ENCODE assay signal across 8 cellular contexts in the genomic region with DNA sequence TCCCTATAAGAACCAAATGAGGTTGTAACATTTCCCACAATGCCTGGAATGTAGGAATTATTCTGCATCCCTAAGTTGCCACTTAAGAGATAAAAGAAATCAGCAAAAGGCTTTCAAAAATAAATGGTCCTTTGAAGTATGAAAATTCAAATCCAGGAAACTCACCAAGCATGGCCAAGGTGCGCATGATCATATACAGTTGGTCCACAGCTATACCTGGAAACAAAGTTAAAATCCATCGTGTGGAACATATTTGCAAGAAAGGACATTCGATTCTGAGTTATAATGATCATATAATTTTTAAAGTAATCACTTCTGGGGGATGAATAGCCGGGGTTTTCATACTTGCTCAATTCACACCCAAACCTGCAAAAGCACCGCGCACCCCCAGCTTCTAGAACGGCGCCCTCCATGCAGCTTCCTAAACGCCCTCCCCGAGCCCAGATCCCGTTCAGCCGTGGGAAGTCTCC. TPM values are rescaled to one million over a fixed set of nuclear protein-coding genes. Genes with fewer than 3 reads are reported as not detected.
DNase-seq lines count a peak whose midpoint lies in the region; ATAC-seq and TF ChIP-seq lines count a peak whose summit lies in the region.

No MANE protein-coding gene starts in this region.

- intact Hi-C loops in Caco-2 (cut with micrococcal nuclease; ENCODE audit: unreplicated experiment) = no loop called here

- WGBS in neuronal stem cell (ENCODE audit: extremely low coverage in 2 of 2, insufficient read length in 2 of 2, insufficient replicate concordance in 1 of 2), 2 donors = no CpG with 5 or more reads among the region's 12 CpGs

- POLR2A ChIA-PET in Caco-2 (lab: Charles Lee) = interaction anchor here (1.0 to 1.9 kb wide), 3 partner anchors 10 to 85 kb away, joined by 3 to 27 read pairs (median 11); no protein-coding TSS in a partner anchor

- peak overlapping the region; percentile 68 for H3K4me3 Mint-ChIP-seq in Caco-2 (ENCODE audit: unreplicated experiment)

- peak overlapping the region; percentile 45 for H2AFZ ChIP-seq in OCI-LY3 (ENCODE audit: low read depth, low read length)
- H2AFZ ChIP-seq in neuronal stem cell (ENCODE audit: low read length) = peak overlapping the region; percentile 93

- H3K9ac ChIP-seq in OCI-LY3 (ENCODE audit: low read length) (peak overlapping the region; percentile 90), endocrine pancreas (ENCODE audit: control insufficient read depth, insufficient read depth, low read length) (peak overlapping the region; percentile 62), neuronal stem cell (ENCODE audit: low read depth, low read length, poor library complexity) (peak overlapping the region; percentile 98)

- peaks cover 15% of the 10 kb centered on the region for H3K36me3 Mint-ChIP-seq in Caco-2 (ENCODE audit: insufficient read depth, unreplicated experiment)

- no peak for DNase-seq in Caco-2
- DNase-seq in neuronal stem cell (ENCODE audit: low spot score) = no peak
- DNase-seq in NCI-H187 treated with DMSO at 0.1 percent for 48 hours (lab: John Stamatoyannopoulos, UW) = no peak
- no peak for DNase-seq in effector CD4-positive, alpha-beta T cell

- H2BK120ac ChIP-seq in neuronal stem cell (ENCODE audit: low read depth, low read length) = peak overlapping the region; percentile 61

- H4K91ac ChIP-seq in neuronal stem cell (ENCODE audit: low read depth, low read length, poor library complexity) = no peak overlapping the region

- H3K27ac Mint-ChIP-seq in Caco-2 (ENCODE audit: unreplicated experiment) = peak overlapping the region; percentile 24

- peak overlapping the region; percentile 58 for H2BK15ac ChIP-seq in neuronal stem cell (ENCODE audit: low read length)

- peak overlapping the region; percentile 92 for H2AK5ac ChIP-seq in neuronal stem cell (ENCODE audit: low read depth, low read length)

- no peaks in the 10 kb centered on the region for H3K9me3 Mint-ChIP-seq in Caco-2 (ENCODE audit: unreplicated experiment)

- no peaks in the 10 kb centered on the region for H3K27me3 Mint-ChIP-seq in Caco-2 (ENCODE audit: insufficient read depth, unreplicated experiment)

- peak overlapping the region; percentile 77 for H3K4me3 ChIP-seq in Caco-2 (ENCODE audit: low read depth, low read length)
- H3K4me3 ChIP-seq in OCI-LY3 (ENCODE audit: low read length) = peak overlapping the region; percentile 93
- H3K4me3 ChIP-seq in endocrine pancreas (ENCODE audit: control insufficient read depth, insufficient read depth, low read length) = peak overlapping the region; percentile 76
- peak overlapping the region; percentile 80 to 93 for H3K4me3 ChIP-seq in neuronal stem cell (ENCODE audit: low read length in 2 of 2)

- H3K4ac ChIP-seq in neuronal stem cell (ENCODE audit: low read length) = peak overlapping the region; percentile 37

- H3K79me2 ChIP-seq in OCI-LY3 (ENCODE audit: low read length) = peaks cover 38% of the 10 kb centered on the region

- H3K4me2 ChIP-seq in OCI-LY3 (ENCODE audit: low read length) = peak overlapping the region; percentile 99
- H3K4me2 ChIP-seq in neuronal stem cell (ENCODE audit: insufficient read depth, low read length, poor library complexity, severe bottlenecking) = peak overlapping the region; percentile 83

- H2BK12ac ChIP-seq in neuronal stem cell (ENCODE audit: low read length) = no peak overlapping the region

- peaks cover 5% of the 10 kb centered on the region for H3K79me1 ChIP-seq in neuronal stem cell (ENCODE audit: low read depth, low read length)

- CTCF ChIA-PET in Caco-2 (lab: Charles Lee) = no interaction called here

- TF ChIP-seq CTCF in Caco-2 (IDR thresholded peaks at IDR 0.05; ENCODE audit: insufficient read depth in 1 of 2, low read depth in 1 of 2, low read length in 1 of 2, severe bottlenecking in 1 of 2, unreplicated experiment in 1 of 2) = no peak
- TF ChIP-seq CTCF in OCI-LY3 (IDR thresholded peaks at IDR 0.05; ENCODE audit: low read depth, low read length) = no peak

- H3K27ac ChIP-seq in OCI-LY3 (ENCODE audit: low read length) (peak overlapping the region; percentile 28; the same call in 1 of the 2 replicates), neuronal stem cell (replicated peaks; ENCODE audit: low read length) (no peak overlapping the region)

- peaks cover 5% of the 10 kb centered on the region; the same call in 1 of the 2 replicates for H3K4me1 ChIP-seq in Caco-2
- peaks cover 24% of the 10 kb centered on the region for H3K4me1 ChIP-seq in OCI-LY3 (ENCODE audit: low read length)
- H3K4me1 ChIP-seq in endocrine pancreas (ENCODE audit: control insufficient read depth, insufficient read depth, low read length) = no peaks in the 10 kb centered on the region
- H3K4me1 ChIP-seq in neuronal stem cell (ENCODE audit: control insufficient read depth in 2 of 2, insufficient read depth in 1 of 2, low read depth in 1 of 2, low read length in 2 of 2) = peaks cover 5 to 15% of the 10 kb centered on the region in 2 donors

- H4K8ac ChIP-seq in neuronal stem cell (ENCODE audit: low read depth, low read length) = peak overlapping the region; percentile 100

- H3K14ac ChIP-seq in neuronal stem cell (ENCODE audit: low read length) = peak overlapping the region; percentile 97

- peak overlapping the region; percentile 98 for H3K18ac ChIP-seq in neuronal stem cell (ENCODE audit: low read length)

- TSS peak; percentile 54 for BruUV-seq in Caco-2 (replicated peaks; lab: Mats Ljungman, UMichigan)

- no peaks in the 10 kb centered on the region for H3K36me3 ChIP-seq in Caco-2 (ENCODE audit: control insufficient read depth, insufficient read depth, low read length)
- H3K36me3 ChIP-seq in OCI-LY3 (replicated peaks; ENCODE audit: low read depth, low read length) = peaks cover 31% of the 10 kb centered on the region
- H3K36me3 ChIP-seq in endocrine pancreas (ENCODE audit: control insufficient read depth, insufficient read depth, low read length) = no peaks in the 10 kb centered on the region
- H3K36me3 ChIP-seq in neuronal stem cell (replicated peaks in 1 of 2; ENCODE audit: control insufficient read depth in 2 of 2, insufficient read depth in 2 of 2, low read length in 2 of 2) = peaks cover 5 to 39% of the 10 kb centered on the region in 2 donors

- 0 out of 2 replicates have a peak, but pooled peaks cover 4% of the 10 kb centered on the region for H4K20me1 ChIP-seq in OCI-LY3 (ENCODE audit: insufficient read depth, low read length)

- H2BK5ac ChIP-seq in neuronal stem cell (ENCODE audit: low read length) = peak overlapping the region; percentile 94

- H3K4me1 Mint-ChIP-seq in Caco-2 (ENCODE audit: low read depth, unreplicated experiment) = peaks cover 21% of the 10 kb centered on the region

- ATAC-seq in HG03135 (IDR thresholded peaks at IDR 0.05; ENCODE audit: unreplicated experiment) (no peak), HG03469 (IDR thresholded peaks at IDR 0.05; ENCODE audit: unreplicated experiment) (no peak)

- H3K27me3 ChIP-seq in Caco-2 (replicated peaks; ENCODE audit: control insufficient read depth, insufficient read depth, low read length) = no peaks in the 10 kb centered on the region
- H3K27me3 ChIP-seq in OCI-LY3 (ENCODE audit: low read depth, low read length) = peaks cover 4% of the 10 kb centered on the region; the same call in 1 of the 2 replicates
- H3K27me3 ChIP-seq in endocrine pancreas (ENCODE audit: control insufficient read depth, insufficient read depth, low read length) = no peaks in the 10 kb centered on the region
- peaks cover 0 to 1% (median 0%) of the 10 kb centered on the region in 3 experiments for H3K27me3 ChIP-seq in neuronal stem cell (ENCODE audit: control insufficient read depth in 3 of 3, insufficient read depth in 3 of 3, low read depth in 1 of 3, low read length in 3 of 3)

- peak overlapping the region; percentile 58 for H3K23ac ChIP-seq in neuronal stem cell (ENCODE audit: low read depth, low read length, poor library complexity)

- H3K9me3 ChIP-seq in Caco-2 (no peaks in the 10 kb centered on the region), OCI-LY3 (ENCODE audit: insufficient read depth, low read length) (no peaks in the 10 kb centered on the region), endocrine pancreas (ENCODE audit: control insufficient read depth, low read length) (no peaks in the 10 kb centered on the region), neuronal stem cell (replicated peaks in 1 of 2; ENCODE audit: control insufficient read depth in 2 of 2, insufficient read depth in 1 of 2, low read depth in 1 of 2, low read length in 2 of 2) (peaks cover 0 to 2% of the 10 kb centered on the region in 2 donors)

RNA-seq across cellular contexts. Expression of a gene that starts 0.5 kb away (rescaled TPM):
- total RNA-seq in Caco-2 (2022) = 63.1 and 68.4 TPM in 2 replicates
- 24.9 TPM for polyA plus RNA-seq in neuronal stem cell (2013, experiment 1 of 2)
- polyA plus RNA-seq in neuronal stem cell (2013, experiment 2 of 2) = 24.3 TPM

RNA-seq across cellular contexts. Expression of a gene that starts 8.1 kb away (rescaled TPM):
- total RNA-seq in Caco-2 (2022) = 16.4 and 17.9 TPM in 2 replicates
- polyA plus RNA-seq in neuronal stem cell (2013, experiment 1 of 2) = 23.9 TPM
- 24.7 TPM for polyA plus RNA-seq in neuronal stem cell (2013, experiment 2 of 2)
